In genomic region chr1:211632117-211632807, GRCh38 we compare ENCODE assay signal across 1 cellular context.
TF ChIP-seq lines count a peak whose summit lies in the region.

No MANE protein-coding gene starts in this region.

TF ChIP-seq in IMR-90, 13 proteins besides CTCF, POLR2A, EP300 and RAD21 (continued from another document):
- TF ChIP-seq USF2 (IDR thresholded peaks at IDR 0.05; ENCODE audit: low read depth, low read length) (no peak), BHLHE40 (IDR thresholded peaks at IDR 0.05; ENCODE audit: low read depth, low read length) (no peak), MAFK (IDR thresholded peaks at IDR 0.05; ENCODE audit: low read depth, low read length) (no peak), RFX5 (IDR thresholded peaks at IDR 0.05; ENCODE audit: low read depth, low read length) (no peak)
TF ChIP-seq in IMR-90: peak in this region for 0.
